ENCODE assay signal across 18 cellular contexts in the genomic region with DNA sequence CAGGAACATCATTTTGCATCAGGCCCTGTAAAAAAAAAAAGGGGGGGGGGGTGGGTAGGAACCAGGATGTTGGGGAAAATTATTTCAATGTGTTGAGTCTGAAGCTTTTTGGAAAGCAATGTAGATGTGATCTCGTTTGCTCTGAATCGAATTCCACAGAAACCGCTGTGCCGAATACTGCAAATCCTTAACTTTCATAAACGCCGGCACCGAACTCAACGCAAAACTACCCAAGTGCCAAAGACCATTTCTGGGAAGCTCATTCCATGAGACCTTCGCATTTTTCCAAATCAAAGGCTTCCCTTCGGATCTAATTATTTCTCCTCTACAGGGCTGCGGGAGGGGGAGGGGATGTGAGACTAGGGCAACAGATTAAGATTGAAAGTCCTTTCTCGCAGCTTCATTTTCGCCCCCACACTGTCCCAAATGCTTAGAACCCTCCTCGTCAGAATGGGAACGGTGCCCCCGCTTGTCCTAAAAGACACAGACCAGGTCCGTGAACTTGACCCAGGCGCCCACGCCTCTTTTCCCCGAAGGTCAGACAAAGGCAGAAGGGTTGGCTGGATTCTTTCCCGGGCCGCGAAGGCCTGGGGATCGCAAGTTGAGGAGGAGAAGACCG. TPM values are rescaled to one million over a fixed set of nuclear protein-coding genes. Genes with fewer than 3 reads are reported as not detected.
DNase-seq lines count a peak whose midpoint lies in the region; ATAC-seq and TF ChIP-seq lines count a peak whose summit lies in the region.
"Had no signal": no experiment of that assay in that cellular context is flagged by ENCODE, and none has a peak within 500 bp of the region (broad histone marks: within the 10 kb centered on the region; RNA-seq: fewer than 3 reads in every experiment).

No MANE protein-coding gene starts in this region.

- no peak for ATAC-seq in activated naive CD8-positive, alpha-beta T cell treated with anti-CD3 and anti-CD28 coated beads, Interleukin-2, amount 50 U/mL, for 24 hours
- ATAC-seq in naive B cell (ENCODE audit: low read depth in 2 of 2) (no peak), GM18907 (IDR thresholded peaks at IDR 0.05; ENCODE audit: unreplicated experiment) (no peak), GM18511 (IDR thresholded peaks at IDR 0.05; ENCODE audit: unreplicated experiment) (no peak), GM18520 (IDR thresholded peaks at IDR 0.05; ENCODE audit: unreplicated experiment) (no peak)
- ATAC-seq: left lobe of liver had no signal

- H2BK5ac ChIP-seq in H9 (ENCODE audit: insufficient read length, low read length): no peak overlapping the region

- H3K27me3 ChIP-seq in H9 (ENCODE audit: insufficient read depth, low read length): peaks cover 66% of the 10 kb centered on the region

- H3K23ac ChIP-seq in H9 (ENCODE audit: insufficient read length, low read depth, low read length): no peak overlapping the region

- no peaks in the 10 kb centered on the region for H3K79me1 ChIP-seq in H9 (ENCODE audit: insufficient read depth, low read depth, low read length, poor library complexity, severe bottlenecking)

- no peak overlapping the region for H3K18ac ChIP-seq in H9 (ENCODE audit: insufficient read length, low read depth, low read length)

- H2AFZ ChIP-seq in H9 (ENCODE audit: low read length): no peak overlapping the region

- H3K4me3 ChIP-seq in AG04449 (ENCODE audit: low read depth, low read length): peak overlapping the region; percentile 6; the same call in 1 of the 2 replicates

- H2BK12ac ChIP-seq in H9 (ENCODE audit: insufficient read length, low read depth, low read length): no peak overlapping the region

- no peak overlapping the region for H3K27ac ChIP-seq in H9 (ENCODE audit: insufficient read length, low read depth, low read length)

- H3K4me1 Mint-ChIP-seq in H9 (peaks cover 31 to 40% of the 10 kb centered on the region in 2 experiments), naive B cell (peaks cover 9 to 32% (median 23%) of the 10 kb centered on the region in 3 donors)
- peaks cover 21% of the 10 kb centered on the region for H3K4me1 Mint-ChIP-seq in activated naive CD8-positive, alpha-beta T cell treated with anti-CD3 and anti-CD28 coated beads, Interleukin-2, amount 50 U/mL, for 24 hours

- no peak overlapping the region for H3K4ac ChIP-seq in H9 (ENCODE audit: low read depth, low read length)

- H3T11ph ChIP-seq in H9 (ENCODE audit: low read length): no peak overlapping the region

- peaks cover 2% of the 10 kb centered on the region; the same call in 1 of the 2 replicates for H3K4me1 ChIP-seq in H9 (ENCODE audit: insufficient read depth, low read length)

- CTCF ChIA-PET in AG04449 (lab: Yijun Ruan, JAX): interaction anchor here (0.6 to 19.2 kb wide), 9 partner anchors 9 to 585 kb away, joined by 3 to 353 read pairs (median 4); partner anchors contain the start of gene HOXB13

- no peak overlapping the region for H3K14ac ChIP-seq in H9 (ENCODE audit: insufficient read depth, low read length)

- POLR2A ChIA-PET in AG04449 (lab: Yijun Ruan, JAX): no interaction called here

- no peak overlapping the region for H3K27ac Mint-ChIP-seq in H9
- peak overlapping the region; percentile 27 for H3K27ac Mint-ChIP-seq in activated naive CD8-positive, alpha-beta T cell treated with anti-CD3 and anti-CD28 coated beads, Interleukin-2, amount 50 U/mL, for 24 hours
- H3K27ac Mint-ChIP-seq in naive B cell: peak overlapping the region in 5 of 6 donors; percentile 73 to 96 (median 90)

- no peak overlapping the region for H3K9ac ChIP-seq in H9 (ENCODE audit: extremely low read depth, insufficient read length, low read length)

- no peaks in the 10 kb centered on the region for H4K20me1 ChIP-seq in H9 (ENCODE audit: control insufficient read depth, insufficient read depth, insufficient read length)

- no peak overlapping the region for H2BK20ac ChIP-seq in H9 (ENCODE audit: low read depth, low read length, poor library complexity, severe bottlenecking)

- H3K79me2 ChIP-seq in H9 (ENCODE audit: insufficient read depth, low read length): no peaks in the 10 kb centered on the region

- H3K56ac ChIP-seq in H9 (ENCODE audit: insufficient read length, low read depth, low read length): no peak overlapping the region

- peak overlapping the region; percentile 49 for H3K4me2 ChIP-seq in H9 (ENCODE audit: insufficient read depth, insufficient read length, low read length)

- no peak overlapping the region for H4K8ac ChIP-seq in H9 (replicated peaks; ENCODE audit: insufficient read length, low read depth, low read length)

- no peak overlapping the region for H2BK15ac ChIP-seq in H9 (ENCODE audit: low read depth, low read length)

- H4K91ac ChIP-seq in H9 (ENCODE audit: insufficient read length, low read depth, low read length): no peak overlapping the region

- no peak overlapping the region for H4K5ac ChIP-seq in H9 (ENCODE audit: insufficient read length, low read depth, low read length)

- no peak overlapping the region for H2AK5ac ChIP-seq in H9 (ENCODE audit: insufficient read length, low read length)

- H3K4me3 Mint-ChIP-seq in H9 (peak overlapping the region; percentile 46 to 75), naive B cell (peak overlapping the region; percentile 17 to 79 (median 64))
- peak overlapping the region; percentile 40 for H3K4me3 Mint-ChIP-seq in activated naive CD8-positive, alpha-beta T cell treated with anti-CD3 and anti-CD28 coated beads, Interleukin-2, amount 50 U/mL, for 24 hours

- H3K9me3 Mint-ChIP-seq in H9 (peaks cover 0 to 7% of the 10 kb centered on the region in 2 experiments; a peak in 2 of 5 replicates), naive B cell (peaks cover 3 to 23% (median 9%) of the 10 kb centered on the region in 7 donors)
- peaks cover 4% of the 10 kb centered on the region for H3K9me3 Mint-ChIP-seq in activated naive CD8-positive, alpha-beta T cell treated with anti-CD3 and anti-CD28 coated beads, Interleukin-2, amount 50 U/mL, for 24 hours

- DNase-seq in AG04449 (ENCODE audit: low read depth, low spot score): no peak
- no peak for DNase-seq in H9
- DNase-seq in activated naive CD8-positive, alpha-beta T cell treated with anti-CD3 and anti-CD28 coated beads, Interleukin-2, amount 50 U/mL, for 24 hours: no peak
- DNase-seq in naive B cell: no peak
- no peak for DNase-seq in effector CD4-positive, alpha-beta T cell
- DNase-seq: activated CD8-positive, alpha-beta memory T cell treated with anti-CD3 and anti-CD28 coated beads for 24 hours; amniotic stem cell; GDM1; Kasumi-1; NCI-H2029 treated with DMSO at 0.1 percent for 48 hours; NK-92 treated with Interleukin-12 subunit alpha and Interleukin-12 subunit beta, amount 100 ng/mL, for 24 hours had no signal

- H2BK120ac ChIP-seq in H9 (ENCODE audit: low read depth, low read length, poor library complexity, severe bottlenecking): no peak overlapping the region

- H3K36me3 Mint-ChIP-seq in H9 (ENCODE audit: insufficient read depth in 1 of 3, low read depth in 3 of 3): no peaks in the 10 kb centered on the region
- no peaks in the 10 kb centered on the region for H3K36me3 Mint-ChIP-seq in activated naive CD8-positive, alpha-beta T cell treated with anti-CD3 and anti-CD28 coated beads, Interleukin-2, amount 50 U/mL, for 24 hours (ENCODE audit: low read depth)
- H3K36me3 Mint-ChIP-seq in naive B cell: peaks cover 6 to 11% of the 10 kb centered on the region in 2 donors

- H3K9me3 ChIP-seq in H9 (ENCODE audit: control insufficient read depth, low read depth, low read length): no peaks in the 10 kb centered on the region

- WGBS in H9 (ENCODE audit: extremely low coverage, insufficient read length, low lambda C conversion rate): no CpG with 5 or more reads among the region's 25 CpGs

- H3K23me2 ChIP-seq in H9 (ENCODE audit: insufficient read length, low read depth, low read length, poor library complexity, severe bottlenecking): peaks cover 12% of the 10 kb centered on the region

- H3K27me3 Mint-ChIP-seq in H9 (ENCODE audit: low read depth) (peaks cover 100% of the 10 kb centered on the region), naive B cell (peaks cover 44 to 70% (median 64%) of the 10 kb centered on the region in 3 donors)
- peaks cover 92% of the 10 kb centered on the region for H3K27me3 Mint-ChIP-seq in activated naive CD8-positive, alpha-beta T cell treated with anti-CD3 and anti-CD28 coated beads, Interleukin-2, amount 50 U/mL, for 24 hours

- TF ChIP-seq CTCF in AG04449 (IDR thresholded peaks at IDR 0.05; ENCODE audit: insufficient read depth, low read length, missing control alignments): no peak
- no peak for TF ChIP-seq CTCF in H9 (conservative IDR thresholded peaks at IDR 0.05)

RNA-seq across cellular contexts. Expression of gene PRAC1, which starts 4.0 kb away (rescaled TPM):
- total RNA-seq in H9 (2021): not detected in 2 replicates
- not detected for polyA plus RNA-seq in naive B cell (ENCODE audit: low read depth in 6 of 6)
- total RNA-seq: dermis microvascular lymphatic vessel endothelial cell, frontal cortex, left lobe of liver, osteocyte had no signal

RNA-seq across cellular contexts. Expression of gene PRAC2, which starts 4.7 kb away (rescaled TPM):
- total RNA-seq in H9 (2021): not detected in 2 replicates
- not detected for polyA plus RNA-seq in naive B cell (ENCODE audit: low read depth in 6 of 6)
- total RNA-seq: dermis microvascular lymphatic vessel endothelial cell, frontal cortex, left lobe of liver, osteocyte had no signal

RNA-seq across cellular contexts. Expression of gene HOXB13, which starts 10.3 kb away (rescaled TPM):
- total RNA-seq in H9 (2021): not detected in 2 replicates
- polyA plus RNA-seq in naive B cell (ENCODE audit: low read depth in 6 of 6): not detected
- total RNA-seq: dermis microvascular lymphatic vessel endothelial cell, frontal cortex, osteocyte had no signal

Comparison
In these comparisons a context has a peak if more than half of its experiments do, and no peak if none do; other contexts are left out.
1. H3K27ac Mint-ChIP-seq: peak in activated naive CD8-positive, alpha-beta T cell treated with anti-CD3 and anti-CD28 coated beads, Interleukin-2, amount 50 U/mL, for 24 hours (single experiment) and naive B cell (5 of 6); none in H9 (0 of 3).
2. Peak in every context shown above with its lines, with median percentiles within 50 percentile points of each other: H3K4me3 Mint-ChIP-seq.